ENCODE assay signal across 22 cellular contexts in the genomic region with DNA sequence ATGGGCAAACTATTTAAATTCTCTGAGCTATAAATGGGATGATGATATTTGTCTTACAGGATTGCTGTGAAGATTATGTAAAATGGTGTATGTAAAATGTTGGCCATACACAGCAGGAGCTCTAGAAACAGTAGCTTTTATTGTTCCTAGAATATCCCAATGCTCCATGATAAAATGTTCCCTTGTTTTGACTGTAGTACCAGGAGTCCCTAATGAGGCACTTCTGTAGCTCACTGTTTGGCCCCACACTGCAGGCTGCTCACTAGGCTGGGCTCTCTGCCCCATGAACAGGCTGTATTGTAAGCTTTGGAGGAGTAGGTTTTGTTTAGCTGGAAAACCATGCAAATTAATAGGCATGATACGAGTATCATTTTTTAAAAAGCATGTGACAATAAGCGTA. TPM values are rescaled to one million over a fixed set of nuclear protein-coding genes. Genes with fewer than 3 reads are reported as not detected.
DNase-seq lines count a peak whose midpoint lies in the region; ATAC-seq, FAIRE-seq and TF ChIP-seq lines count a peak whose summit lies in the region.
"Had no signal": no experiment of that assay in that cellular context is flagged by ENCODE, and none has a peak within 500 bp of the region (broad histone marks: within the 10 kb centered on the region; RNA-seq: fewer than 3 reads in every experiment).

No MANE protein-coding gene starts in this region.

- peak; percentile 70 for DNase-seq in COLO829 (ENCODE audit: low spot score)
- DNase-seq in HepG2 (ENCODE audit: low spot score), result no peak
- peak; percentile 56 for DNase-seq in putamen (ENCODE audit: low spot score)
- no peak for DNase-seq in stimulated activated naive CD4-positive, alpha-beta T cell treated with Interleukin-2 at 50 U/mL for 16 hours (lab: John Stamatoyannopoulos, UW)
- DNase-seq in iPS-NIHi7 (ENCODE audit: extremely low spot score), result no peak
- no peak for DNase-seq in T-helper 2 cell
- no peak for DNase-seq in stimulated activated CD4-positive, alpha-beta T cell treated with anti-CD3 and anti-CD28 coated beads, Interleukin-4, amount 100 ng/mL, for 24 hours
- DNase-seq: CD8-positive, alpha-beta memory T cell; GDM1; GM23248; NCI-H187; NCI-H748 treated with DMSO at 0.1 percent for 48 hours; RPMI8226; SIG-M5 had no signal

- no TSS peak for BruUV-seq in HepG2 (replicated peaks; lab: Mats Ljungman, UMichigan)

- H3K27ac ChIP-seq in cingulate gyrus (ENCODE audit: low read depth, low read length), result peak overlapping the region; percentile 63
- H3K27ac ChIP-seq in HepG2 (ENCODE audit: extremely low read length, insufficient read depth, low read length), result peak overlapping the region; percentile 5
- H3K27ac ChIP-seq: BLaER1 treated with 17β-estradiol and CSF1 and Interleukin-3, amounts not matched to agents 10 nM and 100 nM; GM23248 had no signal

- H4K20me1 ChIP-seq in HepG2 (ENCODE audit: insufficient read depth, low read length), result no peaks in the 10 kb centered on the region
- H4K20me1 ChIP-seq: BLaER1 treated with 17β-estradiol and CSF1 and Interleukin-3, amounts not matched to agents 10 nM and 100 nM had no signal

- H3K4me3 ChIP-seq in HepG2 (replicated peaks in 1 of 3; ENCODE audit: insufficient read depth in 1 of 3, low read depth in 2 of 3, low read length in 3 of 3), result no peak overlapping the region
- H3K4me3 ChIP-seq: BLaER1 treated with 17β-estradiol and CSF1 and Interleukin-3, amounts not matched to agents 10 nM and 100 nM; GM12878; GM23248 had no signal

- no peak for TF ChIP-seq POLR2A in HepG2 (IDR thresholded peaks at IDR 0.05; ENCODE audit: insufficient read depth in 1 of 2, low read depth in 2 of 2, low read length in 2 of 2)

- H3K9ac ChIP-seq in HepG2 (ENCODE audit: insufficient read depth, low read depth, low read length), result no peak overlapping the region; the same call in 1 of the 2 replicates
- H3K9ac ChIP-seq: BLaER1 treated with 17β-estradiol and CSF1 and Interleukin-3, amounts not matched to agents 10 nM and 100 nM; GM23248 had no signal

- peaks cover 17% of the 10 kb centered on the region for H3K79me2 ChIP-seq in HepG2 (ENCODE audit: insufficient read depth, low read length)

- in situ Hi-C loops in HepG2 (cut with HindIII; ENCODE audit: extremely low pct_ligation_motif_present, low pct_unique_long_range_greater_than_20kb), result no loop called here

- peaks cover 94% of the 10 kb centered on the region for H3K4me1 ChIP-seq in HepG2 (ENCODE audit: insufficient read depth, low read length)
- H3K4me1 ChIP-seq: BLaER1 treated with 17β-estradiol and CSF1 and Interleukin-3, amounts not matched to agents 10 nM and 100 nM had no signal

- TF ChIP-seq EP300 in HepG2 (IDR thresholded peaks at IDR 0.05; ENCODE audit: low read depth in 2 of 2, low read length in 2 of 2) (no peak), HepG2 (CRISPR knock-in tag; IDR thresholded peaks at IDR 0.05; ENCODE audit: borderline replicate concordance) (no peak)

- no peak for TF ChIP-seq RAD21 in HepG2 (CRISPR knock-in tag; IDR thresholded peaks at IDR 0.05)

- CTCF ChIA-PET in HepG2 (lab: Yijun Ruan, JAX; ENCODE audit: low intra/inter-chr PET ratio, low total read pairs), result no interaction called here

- ATAC-seq in HepG2, result no peak
- ATAC-seq: GM12878, HCT116 had no signal

- H3K9me3 ChIP-seq in HepG2 (ENCODE audit: low read length), result no peaks in the 10 kb centered on the region
- H3K9me3 ChIP-seq: BLaER1 treated with 17β-estradiol and CSF1 and Interleukin-3, amounts not matched to agents 10 nM and 100 nM had no signal

- no peak for FAIRE-seq in HepG2 (lab: Jason Lieb, UNC)
- FAIRE-seq: GM12878, GM18507 had no signal

- intact Hi-C loops in HepG2 (cut with micrococcal nuclease; ENCODE audit: unreplicated experiment), result no loop called here

- WGBS in HepG2 (ENCODE audit: low lambda C conversion rate), result 46% methylated on average over 2 of the region's 2 CpGs

- no peaks in the 10 kb centered on the region for H3K27me3 ChIP-seq in HepG2 (ENCODE audit: control insufficient read depth in 1 of 2, insufficient read depth in 2 of 2, low read length in 2 of 2)
- H3K27me3 ChIP-seq: BLaER1 treated with 17β-estradiol and CSF1 and Interleukin-3, amounts not matched to agents 10 nM and 100 nM had no signal

- no peak for TF ChIP-seq CTCF in HepG2 (CRISPR knock-in tag; IDR thresholded peaks at IDR 0.05)

- no peaks in the 10 kb centered on the region for H3K36me3 ChIP-seq in HepG2 (replicated peaks in 1 of 2; ENCODE audit: control insufficient read depth in 1 of 2, insufficient read depth in 2 of 2, low read length in 2 of 2)
- H3K36me3 ChIP-seq: BLaER1 treated with 17β-estradiol and CSF1 and Interleukin-3, amounts not matched to agents 10 nM and 100 nM had no signal

- POLR2A ChIA-PET in HepG2 (lab: Yijun Ruan, JAX), result interaction anchor here (0.9 to 16.0 kb wide), 5 partner anchors 9 to 34 kb away, joined by 3 to 468 read pairs (median 4); a partner anchor contains a TSS

- no peak overlapping the region for H2AFZ ChIP-seq in HepG2 (ENCODE audit: low read length)
- H2AFZ ChIP-seq: GM23248 had no signal

- no peak overlapping the region for H3K4me2 ChIP-seq in HepG2 (ENCODE audit: low read depth, low read length)
- H3K4me2 ChIP-seq: BLaER1 treated with 17β-estradiol and CSF1 and Interleukin-3, amounts not matched to agents 10 nM and 100 nM had no signal

RNA-seq across cellular contexts. Expression of a gene that starts 3.3 kb away (rescaled TPM):
- 743 and 1,523 TPM in 2 replicates for total RNA-seq in HepG2 (2016; rRNA removed; fragmentation: Illumina TruSeq; extraction: Trizol)
- total RNA-seq in HepG2 (2016; cell fraction: cytosol; rRNA removed; fragmentation: Illumina TruSeq; extraction: Trizol; ENCODE audit: low read depth), result 63.8 and 68.9 TPM in 2 replicates
- total RNA-seq in HepG2 (2016; cell fraction: insoluble cytoplasmic fraction; rRNA removed; fragmentation: Illumina TruSeq; extraction: Trizol), result 698 and 1,531 TPM in 2 replicates
- 131 and 151 TPM in 2 replicates for total RNA-seq in HepG2 (2016; cell fraction: membrane; rRNA removed; fragmentation: Illumina TruSeq; extraction: Trizol)
- 1,165 and 1,343 TPM in 2 replicates for total RNA-seq in HepG2 (2016; cell fraction: nucleus; rRNA removed; fragmentation: Illumina TruSeq; extraction: Trizol)
- polyA plus RNA-seq in HepG2 (2011; rRNA removed), result 640 and 755 TPM in 2 replicates
- polyA plus RNA-seq in HepG2 (2011; cell fraction: cytosol; rRNA removed), result 361 and 711 TPM in 2 replicates
- 219 and 306 TPM in 2 replicates for polyA plus RNA-seq in HepG2 (2011; cell fraction: nucleus; rRNA removed)
- 1,090 and 1,341 TPM in 2 replicates for polyA plus RNA-seq in HepG2 (2012)
- polyA plus RNA-seq in HepG2 (2016; cell fraction: cytosol; fragmentation: Illumina TruSeq; extraction: Trizol; ENCODE audit: low read depth), result 52.4 and 61.1 TPM in 2 replicates
- 573 and 576 TPM in 2 replicates for polyA plus RNA-seq in HepG2 (2016; cell fraction: insoluble cytoplasmic fraction; fragmentation: Illumina TruSeq; extraction: Trizol; ENCODE audit: low read depth)
- 76.3 and 93.7 TPM in 2 replicates for polyA plus RNA-seq in HepG2 (2016; cell fraction: membrane; fragmentation: Illumina TruSeq; extraction: Trizol; ENCODE audit: low read depth)
- polyA plus RNA-seq in HepG2 (2016; cell fraction: nucleus; fragmentation: Illumina TruSeq; extraction: Trizol; ENCODE audit: insufficient read depth, low read depth), result 1,268 and 1,352 TPM in 2 replicates
- 0.40 and 296 TPM in 2 replicates for polyA minus RNA-seq in HepG2 (2011; rRNA and poly(A)+ RNA removed; ENCODE audit: low replicate concordance)
- polyA minus RNA-seq in HepG2 (2011; cell fraction: cytosol; rRNA and poly(A)+ RNA removed), result 327 and 562 TPM in 2 replicates
- 245 and 404 TPM in 2 replicates for polyA minus RNA-seq in HepG2 (2011; cell fraction: nucleus; rRNA and poly(A)+ RNA removed)
- total RNA-seq: A172; CD8-positive, alpha-beta memory T cell; GM23248; LHCN-M2 had no signal
- polyA plus RNA-seq: CD8-positive, alpha-beta memory T cell; GM12878; GM23248; IgD-negative memory B cell had no signal

RNA-seq across cellular contexts. Expression of a gene that starts 18.6 kb away (rescaled TPM):
- total RNA-seq in HepG2 (2016; rRNA removed; fragmentation: Illumina TruSeq; extraction: Trizol), result 1,495 and 2,423 TPM in 2 replicates
- 401 and 461 TPM in 2 replicates for total RNA-seq in HepG2 (2016; cell fraction: cytosol; rRNA removed; fragmentation: Illumina TruSeq; extraction: Trizol; ENCODE audit: low read depth)
- 1,449 and 2,438 TPM in 2 replicates for total RNA-seq in HepG2 (2016; cell fraction: insoluble cytoplasmic fraction; rRNA removed; fragmentation: Illumina TruSeq; extraction: Trizol)
- 624 and 702 TPM in 2 replicates for total RNA-seq in HepG2 (2016; cell fraction: membrane; rRNA removed; fragmentation: Illumina TruSeq; extraction: Trizol)
- 2,130 and 2,392 TPM in 2 replicates for total RNA-seq in HepG2 (2016; cell fraction: nucleus; rRNA removed; fragmentation: Illumina TruSeq; extraction: Trizol)
- polyA plus RNA-seq in HepG2 (2011; rRNA removed), result 1,030 and 1,037 TPM in 2 replicates
- 571 and 1,106 TPM in 2 replicates for polyA plus RNA-seq in HepG2 (2011; cell fraction: cytosol; rRNA removed)
- polyA plus RNA-seq in HepG2 (2011; cell fraction: nucleus; rRNA removed), result 235 and 339 TPM in 2 replicates
- 1,249 and 1,529 TPM in 2 replicates for polyA plus RNA-seq in HepG2 (2012)
- polyA plus RNA-seq in HepG2 (2016; cell fraction: cytosol; fragmentation: Illumina TruSeq; extraction: Trizol; ENCODE audit: low read depth), result 421 and 430 TPM in 2 replicates
- polyA plus RNA-seq in HepG2 (2016; cell fraction: insoluble cytoplasmic fraction; fragmentation: Illumina TruSeq; extraction: Trizol; ENCODE audit: low read depth), result 1,324 and 1,381 TPM in 2 replicates
- 463 and 496 TPM in 2 replicates for polyA plus RNA-seq in HepG2 (2016; cell fraction: membrane; fragmentation: Illumina TruSeq; extraction: Trizol; ENCODE audit: low read depth)
- polyA plus RNA-seq in HepG2 (2016; cell fraction: nucleus; fragmentation: Illumina TruSeq; extraction: Trizol; ENCODE audit: insufficient read depth, low read depth), result 2,640 and 2,884 TPM in 2 replicates
- 0.72 and 295 TPM in 2 replicates for polyA minus RNA-seq in HepG2 (2011; rRNA and poly(A)+ RNA removed; ENCODE audit: low replicate concordance)
- polyA minus RNA-seq in HepG2 (2011; cell fraction: cytosol; rRNA and poly(A)+ RNA removed), result 285 and 453 TPM in 2 replicates
- polyA minus RNA-seq in HepG2 (2011; cell fraction: nucleus; rRNA and poly(A)+ RNA removed), result 263 and 473 TPM in 2 replicates
- total RNA-seq: A172; CD8-positive, alpha-beta memory T cell; GM23248; LHCN-M2 had no signal
- polyA plus RNA-seq: CD8-positive, alpha-beta memory T cell; GM12878; GM23248; IgD-negative memory B cell had no signal

RNA-seq across cellular contexts. Expression of a gene that starts 31.1 kb away (rescaled TPM):
- 408 and 784 TPM in 2 replicates for total RNA-seq in HepG2 (2016; rRNA removed; fragmentation: Illumina TruSeq; extraction: Trizol)
- 56.7 and 69.7 TPM in 2 replicates for total RNA-seq in HepG2 (2016; cell fraction: cytosol; rRNA removed; fragmentation: Illumina TruSeq; extraction: Trizol; ENCODE audit: low read depth)
- total RNA-seq in HepG2 (2016; cell fraction: insoluble cytoplasmic fraction; rRNA removed; fragmentation: Illumina TruSeq; extraction: Trizol), result 374 and 784 TPM in 2 replicates
- total RNA-seq in HepG2 (2016; cell fraction: membrane; rRNA removed; fragmentation: Illumina TruSeq; extraction: Trizol), result 96.6 and 132 TPM in 2 replicates
- total RNA-seq in HepG2 (2016; cell fraction: nucleus; rRNA removed; fragmentation: Illumina TruSeq; extraction: Trizol), result 538 and 629 TPM in 2 replicates
- 226 and 273 TPM in 2 replicates for polyA plus RNA-seq in HepG2 (2011; rRNA removed)
- 107 and 238 TPM in 2 replicates for polyA plus RNA-seq in HepG2 (2011; cell fraction: cytosol; rRNA removed)
- polyA plus RNA-seq in HepG2 (2011; cell fraction: nucleus; rRNA removed), result 60.1 and 85.7 TPM in 2 replicates
- polyA plus RNA-seq in HepG2 (2012), result 449 and 489 TPM in 2 replicates
- 53.8 and 63.1 TPM in 2 replicates for polyA plus RNA-seq in HepG2 (2016; cell fraction: cytosol; fragmentation: Illumina TruSeq; extraction: Trizol; ENCODE audit: low read depth)
- 379 and 391 TPM in 2 replicates for polyA plus RNA-seq in HepG2 (2016; cell fraction: insoluble cytoplasmic fraction; fragmentation: Illumina TruSeq; extraction: Trizol; ENCODE audit: low read depth)
- polyA plus RNA-seq in HepG2 (2016; cell fraction: membrane; fragmentation: Illumina TruSeq; extraction: Trizol; ENCODE audit: low read depth), result 70.9 and 94.9 TPM in 2 replicates
- 850 and 880 TPM in 2 replicates for polyA plus RNA-seq in HepG2 (2016; cell fraction: nucleus; fragmentation: Illumina TruSeq; extraction: Trizol; ENCODE audit: insufficient read depth, low read depth)
- polyA minus RNA-seq in HepG2 (2011; rRNA and poly(A)+ RNA removed; ENCODE audit: low replicate concordance), result 57.2 TPM in 1 of 2 replicates, not detected in the other
- 69.4 and 146 TPM in 2 replicates for polyA minus RNA-seq in HepG2 (2011; cell fraction: cytosol; rRNA and poly(A)+ RNA removed)
- polyA minus RNA-seq in HepG2 (2011; cell fraction: nucleus; rRNA and poly(A)+ RNA removed), result 65.9 and 110 TPM in 2 replicates
- total RNA-seq: A172; CD8-positive, alpha-beta memory T cell; GM23248; LHCN-M2 had no signal
- polyA plus RNA-seq: CD8-positive, alpha-beta memory T cell; GM23248; IgD-negative memory B cell had no signal

RNA-seq across cellular contexts. Expression of a gene that starts 43.7 kb away (rescaled TPM):
- total RNA-seq in HepG2 (2016; rRNA removed; fragmentation: Illumina TruSeq; extraction: Trizol), result 110 and 177 TPM in 2 replicates
- 15.5 and 18.0 TPM in 2 replicates for total RNA-seq in HepG2 (2016; cell fraction: cytosol; rRNA removed; fragmentation: Illumina TruSeq; extraction: Trizol; ENCODE audit: low read depth)
- 117 and 184 TPM in 2 replicates for total RNA-seq in HepG2 (2016; cell fraction: insoluble cytoplasmic fraction; rRNA removed; fragmentation: Illumina TruSeq; extraction: Trizol)
- total RNA-seq in HepG2 (2016; cell fraction: membrane; rRNA removed; fragmentation: Illumina TruSeq; extraction: Trizol), result 30.7 and 37.3 TPM in 2 replicates
- 71.1 and 72.1 TPM in 2 replicates for total RNA-seq in HepG2 (2016; cell fraction: nucleus; rRNA removed; fragmentation: Illumina TruSeq; extraction: Trizol)
- 63.2 and 77.3 TPM in 2 replicates for polyA plus RNA-seq in HepG2 (2011; rRNA removed)
- polyA plus RNA-seq in HepG2 (2011; cell fraction: cytosol; rRNA removed), result 41.6 and 48.8 TPM in 2 replicates
- 44.8 and 48.6 TPM in 2 replicates for polyA plus RNA-seq in HepG2 (2011; cell fraction: nucleus; rRNA removed)
- polyA plus RNA-seq in HepG2 (2012), result 49.6 and 59.5 TPM in 2 replicates
- polyA plus RNA-seq in HepG2 (2016; cell fraction: cytosol; fragmentation: Illumina TruSeq; extraction: Trizol; ENCODE audit: low read depth), result 13.7 and 18.4 TPM in 2 replicates
- polyA plus RNA-seq in HepG2 (2016; cell fraction: insoluble cytoplasmic fraction; fragmentation: Illumina TruSeq; extraction: Trizol; ENCODE audit: low read depth), result 142 and 150 TPM in 2 replicates
- polyA plus RNA-seq in HepG2 (2016; cell fraction: membrane; fragmentation: Illumina TruSeq; extraction: Trizol; ENCODE audit: low read depth), result 18.9 and 20.9 TPM in 2 replicates
- 82.5 and 87.2 TPM in 2 replicates for polyA plus RNA-seq in HepG2 (2016; cell fraction: nucleus; fragmentation: Illumina TruSeq; extraction: Trizol; ENCODE audit: insufficient read depth, low read depth)
- 54.9 and 71.4 TPM in 2 replicates for polyA minus RNA-seq in HepG2 (2011; rRNA and poly(A)+ RNA removed; ENCODE audit: low replicate concordance)
- 33.8 and 40.5 TPM in 2 replicates for polyA minus RNA-seq in HepG2 (2011; cell fraction: cytosol; rRNA and poly(A)+ RNA removed)
- polyA minus RNA-seq in HepG2 (2011; cell fraction: nucleus; rRNA and poly(A)+ RNA removed), result 50.3 and 76.6 TPM in 2 replicates

Comparison
In these comparisons a context has a peak if more than half of its experiments do, and no peak if none do; other contexts are left out.
1. DNase-seq: peak in COLO829 (single experiment) and putamen (single experiment); none in HepG2 (single experiment), stimulated activated naive CD4-positive, alpha-beta T cell treated with Interleukin-2 at 50 U/mL for 16 hours (single experiment), iPS-NIHi7 (single experiment), T-helper 2 cell (0 of 5) and stimulated activated CD4-positive, alpha-beta T cell treated with anti-CD3 and anti-CD28 coated beads, Interleukin-4, amount 100 ng/mL, for 24 hours (single experiment).